Comparison of ENCODE assay signal across 15 cellular contexts in the genomic region with DNA sequence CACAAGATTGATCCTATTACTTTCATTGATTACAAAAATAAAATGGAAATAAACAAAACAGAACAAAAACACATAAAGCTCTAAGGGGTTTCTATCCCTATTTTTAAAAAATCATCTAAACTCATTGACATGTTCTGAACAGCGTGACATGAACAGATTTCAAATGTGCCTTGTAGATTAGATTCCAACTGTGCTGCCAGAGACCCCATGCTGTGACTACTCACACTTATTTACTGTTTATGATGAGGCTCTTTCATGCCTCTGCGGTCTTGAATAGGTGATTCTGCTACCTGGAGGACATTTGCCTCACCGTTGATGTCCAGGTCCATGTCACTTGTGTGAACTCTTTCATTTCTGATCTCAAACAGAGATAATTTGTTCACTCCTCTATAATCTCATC.
"Had no signal": no experiment of that assay in that cellular context is flagged by ENCODE, and none has a peak within 500 bp of the region (broad histone marks: within the 10 kb centered on the region; RNA-seq: fewer than 3 reads in every experiment).

No MANE protein-coding gene starts in this region.

- ATAC-seq: natural killer cell treated with Interleukin-12 subunit alpha and Interleukin-12 subunit beta and Interleukin-15 and Interleukin-18, amount 100 ng/mL, for 72 hours; stimulated activated naive B cell treated with anti-CD40 and anti-IgM and Interleukin-4, amounts not matched to agents 10 μg/mL and 1 μg/mL and 100 μg/mL, for 72 hours had no signal

- DNase-seq: activated B cell treated with CpG ODN at 0.5 μM for 24 hours; activated CD4-positive, alpha-beta T cell treated with anti-CD3 and anti-CD28 coated beads, Interleukin-2, amount 10 ng/mL, durations not matched to agents 7 days and 5 days; activated naive CD4-positive, alpha-beta T cell; aorta; cerebellar nuclear complex; effector CD8-positive, alpha-beta T cell; esophagus squamous epithelium; kidney glomerular epithelial cell; mesendoderm; nucleus accumbens; posterior cingulate gyrus; stimulated activated CD4-positive, alpha-beta T cell treated with anti-CD3 and anti-CD28 coated beads, Interleukin-2, amount 100 ng/mL, for 48 hours; stimulated activated naive B cell treated with anti-CD40 and anti-IgM and Interleukin-4, amounts not matched to agents 10 μg/mL and 1 μg/mL and 100 μg/mL, for 72 hours; tibial artery had no signal
